In genomic region chr18:23703057-23703986, GRCh38 we compare ENCODE assay signal across 8 cellular contexts. TPM values are rescaled to one million over a fixed set of nuclear protein-coding genes. Genes with fewer than 3 reads are reported as not detected.
DNase-seq lines count a peak whose midpoint lies in the region; ATAC-seq, FAIRE-seq and TF ChIP-seq lines count a peak whose summit lies in the region.

No MANE protein-coding gene starts in this region.

- TF ChIP-seq CTCF in RWPE2 (IDR thresholded peaks at IDR 0.05; ENCODE audit: poor library complexity, severe bottlenecking) (peak; percentile 85), esophagus muscularis mucosa (IDR thresholded peaks at IDR 0.05) (peak; percentile 49 to 53 (median 50)), pancreas (IDR thresholded peaks at IDR 0.05) (no peak)

- H3K27me3 ChIP-seq in RWPE2 (ENCODE audit: insufficient read depth, poor library complexity, severe bottlenecking) (no peaks in the 10 kb centered on the region), esophagus muscularis mucosa (no peaks in the 10 kb centered on the region), pancreas (no peaks in the 10 kb centered on the region)

- H3K4me3 ChIP-seq in RWPE2 (ENCODE audit: severe bottlenecking), result no peak overlapping the region
- H3K4me3 ChIP-seq in esophagus muscularis mucosa, result no peak overlapping the region
- no peak overlapping the region for H3K4me3 ChIP-seq in pancreas

- H3K27ac ChIP-seq in RWPE2 (ENCODE audit: poor library complexity, severe bottlenecking) (no peak overlapping the region), esophagus muscularis mucosa (replicated peaks in 1 of 4) (no peak overlapping the region), pancreas (no peak overlapping the region)

- intact Hi-C loops in esophagus muscularis mucosa (cut with DNase I) (loop anchor here (2.0 to 10.0 kb wide), 2 partner anchors 81 to 189 kb away; no protein-coding TSS in a partner anchor), pancreas (cut with DNase I) (no loop called here)

- TF ChIP-seq POLR2A in esophagus muscularis mucosa (IDR thresholded peaks at IDR 0.05; ENCODE audit: low read depth), result no peak

- H3K36me3 ChIP-seq in RWPE2 (ENCODE audit: low read depth) (no peaks in the 10 kb centered on the region; the same call in 1 of the 2 replicates), esophagus muscularis mucosa (no peaks in the 10 kb centered on the region), pancreas (no peaks in the 10 kb centered on the region)

- H3K9me3 ChIP-seq in RWPE2 (ENCODE audit: severe bottlenecking) (peaks cover 4% of the 10 kb centered on the region), esophagus muscularis mucosa (peaks cover 0 to 10% (median 7%) of the 10 kb centered on the region in 4 donors), pancreas (no peaks in the 10 kb centered on the region)

- peak; percentile 14 for DNase-seq in activated CD4-positive, alpha-beta T cell treated with anti-CD3 and anti-CD28 coated beads for 4 hours
- DNase-seq in activated CD4-positive, alpha-beta T cell treated with anti-CD3 and anti-CD28 coated beads for 1 hour, result no peak
- no peak for DNase-seq in RWPE2 (ENCODE audit: low spot score)
- no peak for DNase-seq in esophagus muscularis mucosa (ENCODE audit: extremely low spot score)
- DNase-seq in pancreas, result no peak
- no peak for DNase-seq in occipital lobe (lab: John Stamatoyannopoulos, UW)

- WGBS in esophagus muscularis mucosa, result 48% methylated on average over 6 of the region's 6 CpGs
- 52 to 53% methylated on average over 6 of the region's 6 CpGs for WGBS in pancreas, 2 donors

- no peak for FAIRE-seq in pancreas (lab: Jason Lieb, UNC)

- H3K4me1 ChIP-seq in RWPE2 (ENCODE audit: insufficient read depth, poor library complexity, severe bottlenecking) (no peaks in the 10 kb centered on the region), esophagus muscularis mucosa (peaks cover 0 to 13% (median 5%) of the 10 kb centered on the region in 4 donors), pancreas (no peaks in the 10 kb centered on the region)

- no peak for TF ChIP-seq EP300 in esophagus muscularis mucosa (IDR thresholded peaks at IDR 0.05)

- peak; percentile 54 for ATAC-seq in HG03460 (IDR thresholded peaks at IDR 0.05; ENCODE audit: unreplicated experiment)
- peak; percentile 87 for ATAC-seq in RWPE2 (ENCODE audit: low read depth)
- peak; percentile 83 to 91 (median 88) for ATAC-seq in pancreas
- ATAC-seq in HG02870 (IDR thresholded peaks at IDR 0.05; ENCODE audit: unreplicated experiment), result no peak

RNA-seq across cellular contexts. Expression of gene LAMA3, which starts 14.1 kb away (rescaled TPM):
- 10 to 100 TPM in 3 of 4 donors, 1 to 10 TPM in 1; 7.5 to 12.9 (median 11.7) TPM for total RNA-seq in esophagus muscularis mucosa
- 10 to 100 TPM in 2 of 6 donors, 1 to 10 TPM in 4; 2.5 to 13.9 (median 6.1) TPM for total RNA-seq in pancreas
- polyA plus RNA-seq in pancreas, result 1 to 10 TPM; 2.1 to 2.2 TPM
- 1.4 TPM for total RNA-seq in occipital lobe

RNA-seq across cellular contexts. Expression of gene ANKRD29, which starts 40.6 kb away (rescaled TPM):
- total RNA-seq in esophagus muscularis mucosa, result 10 to 100 TPM in 2 of 4 donors, 1 to 10 TPM in 2; 7.8 to 14.4 (median 10.9) TPM
- 1 to 10 TPM in 1 of 6 donors, under 1 TPM in 5; 0.24 to 2.0 (median 0.49) TPM for total RNA-seq in pancreas
- polyA plus RNA-seq in pancreas, result 1 to 10 TPM; 1.7 to 2.0 TPM
- 1.2 TPM for total RNA-seq in occipital lobe

Comparison
In these comparisons a context has a peak if more than half of its experiments do, and no peak if none do; other contexts are left out.
1. DNase-seq: peak in activated CD4-positive, alpha-beta T cell treated with anti-CD3 and anti-CD28 coated beads for 4 hours (2 of 2); none in activated CD4-positive, alpha-beta T cell treated with anti-CD3 and anti-CD28 coated beads for 1 hour (single experiment), RWPE2 (single experiment), esophagus muscularis mucosa (single experiment), pancreas (0 of 6) and occipital lobe (single experiment).
2. CTCF ChIP-seq: peak in RWPE2 (single experiment) and esophagus muscularis mucosa (3 of 3); none in pancreas (0 of 4).